In genomic region chr3:134009345-134010000, GRCh38 we compare ENCODE assay signal across 1 cellular context.
TF ChIP-seq lines count a peak whose summit lies in the region.

No MANE protein-coding gene starts in this region.

TF ChIP-seq in Ishikawa, 13 proteins besides CTCF, POLR2A, EP300 and RAD21 (continued from another document):
- TF ChIP-seq REST (IDR thresholded peaks at IDR 0.05; ENCODE audit: low read depth) = no peak
- TF ChIP-seq ZBTB7A (IDR thresholded peaks at IDR 0.05; ENCODE audit: low read depth) = no peak
- TF ChIP-seq MAX (IDR thresholded peaks at IDR 0.05) = 0 out of 2 replicates have a peak, but pooled peaks have one; percentile 17
- no peak for TF ChIP-seq CEBPB (IDR thresholded peaks at IDR 0.05)
- no peak for TF ChIP-seq TAF1 (IDR thresholded peaks at IDR 0.05; ENCODE audit: low read depth)
